ENCODE assay signal across 33 cellular contexts in the genomic region with DNA sequence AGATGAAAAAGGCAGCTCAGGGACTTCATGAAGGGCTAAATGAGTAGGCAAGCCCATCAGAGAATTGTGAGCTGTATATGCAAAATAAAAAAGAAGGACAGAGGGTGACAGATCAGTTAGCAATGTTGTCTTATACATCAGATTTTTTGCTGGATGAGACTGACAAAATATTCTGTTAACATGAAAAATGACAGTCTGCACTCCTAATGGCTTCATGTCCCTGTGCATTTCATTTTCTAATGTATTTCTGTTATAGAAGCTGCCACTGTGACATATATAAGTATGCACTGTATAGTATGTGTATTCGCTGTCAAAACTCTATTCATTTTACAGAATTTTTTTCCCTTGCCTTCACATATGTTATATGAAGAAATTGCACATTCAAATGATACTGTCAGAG.
DNase-seq lines count a peak whose midpoint lies in the region; ATAC-seq and TF ChIP-seq lines count a peak whose summit lies in the region.
"Had no signal": no experiment of that assay in that cellular context is flagged by ENCODE, and none has a peak within 500 bp of the region (broad histone marks: within the 10 kb centered on the region; RNA-seq: fewer than 3 reads in every experiment).

No MANE protein-coding gene starts in this region.

- H3K27me3 Mint-ChIP-seq in brain: peaks cover 5% of the 10 kb centered on the region
- H3K27me3 Mint-ChIP-seq: B cell; CD4-positive, alpha-beta memory T cell; CD4-positive, alpha-beta T cell; CD4-positive, CD25-positive, alpha-beta regulatory T cell; CD8-positive, alpha-beta memory T cell had no signal

- H3K79me2 ChIP-seq in neural cell (replicated peaks; ENCODE audit: insufficient read depth, low read length): no peaks in the 10 kb centered on the region

- H3K4me3 Mint-ChIP-seq in brain: peak overlapping the region in 2 of 5 experiments; percentile 19 to 77
- H3K4me3 Mint-ChIP-seq: B cell; CD14-positive monocyte; CD4-positive, alpha-beta memory T cell; CD4-positive, alpha-beta T cell; CD4-positive, CD25-positive, alpha-beta regulatory T cell; CD8-positive, alpha-beta memory T cell; CD8-positive, alpha-beta T cell had no signal

- H3K4me1 Mint-ChIP-seq in brain: peaks cover 24% of the 10 kb centered on the region
- H3K4me1 Mint-ChIP-seq: B cell; CD14-positive monocyte; CD4-positive, alpha-beta memory T cell; CD4-positive, CD25-positive, alpha-beta regulatory T cell; CD8-positive, alpha-beta memory T cell had no signal

- H3K36me3 ChIP-seq in neural cell (ENCODE audit: insufficient read depth, low read length): no peaks in the 10 kb centered on the region
- H3K36me3 ChIP-seq: BE2C; BLaER1; BLaER1 treated with 17β-estradiol and CSF1 and Interleukin-3, amounts not matched to agents 10 nM and 100 nM had no signal

- H3K9me3 ChIP-seq in neural cell (ENCODE audit: low read length): no peaks in the 10 kb centered on the region
- H3K9me3 ChIP-seq: A549; BE2C; BLaER1; BLaER1 treated with 17β-estradiol and CSF1 and Interleukin-3, amounts not matched to agents 10 nM and 100 nM; Caco-2 had no signal

- H3K9ac ChIP-seq in neural cell (ENCODE audit: low read length): no peak overlapping the region
- H3K9ac ChIP-seq: BLaER1; BLaER1 treated with 17β-estradiol and CSF1 and Interleukin-3, amounts not matched to agents 10 nM and 100 nM had no signal

- H3K27ac Mint-ChIP-seq in brain: peak overlapping the region in 4 of 5 experiments; percentile 75 to 94 (median 88)
- H3K27ac Mint-ChIP-seq: B cell; CD14-positive monocyte; CD4-positive, alpha-beta memory T cell; CD4-positive, alpha-beta T cell; CD4-positive, CD25-positive, alpha-beta regulatory T cell; CD8-positive, alpha-beta memory T cell; CD8-positive, alpha-beta T cell had no signal

- no peaks in the 10 kb centered on the region for H3F3A ChIP-seq in neural cell (ENCODE audit: insufficient read depth, low read length, poor library complexity, severe bottlenecking)

- H3K4me3 ChIP-seq in neural cell (ENCODE audit: low read length): no peak overlapping the region
- H3K4me3 ChIP-seq: A549; BLaER1; BLaER1 treated with 17β-estradiol and CSF1 and Interleukin-3, amounts not matched to agents 10 nM and 100 nM had no signal

- H3K9me3 Mint-ChIP-seq in brain: no peaks in the 10 kb centered on the region

- no peaks in the 10 kb centered on the region for H3K9me2 ChIP-seq in neural cell (ENCODE audit: insufficient read depth, low read length)

- H3K36me3 Mint-ChIP-seq in brain: no peaks in the 10 kb centered on the region
- H3K36me3 Mint-ChIP-seq: CD14-positive monocyte; CD4-positive, alpha-beta memory T cell; CD4-positive, CD25-positive, alpha-beta regulatory T cell; CD8-positive, alpha-beta T cell had no signal

- no peak for TF ChIP-seq RAD21 in neural cell (conservative IDR thresholded peaks at IDR 0.05)

- peak; percentile 91 for TF ChIP-seq EP300 in neural cell (conservative IDR thresholded peaks at IDR 0.05; ENCODE audit: poor library complexity, severe bottlenecking)

- no peak for ATAC-seq in HG03432 (IDR thresholded peaks at IDR 0.05; ENCODE audit: unreplicated experiment)
- ATAC-seq: A549; CD8-positive, alpha-beta T cell had no signal

- DNase-seq in superior temporal gyrus (ENCODE audit: extremely low spot score) (peak; percentile 22), ureter (ENCODE audit: low spot score) (no peak), SHP77 (lab: John Stamatoyannopoulos, UW) (no peak)
- DNase-seq: 8988T; ACHN; AML-193; BE2C; C1 segment of cervical spinal cord; Caco-2; Calu3; CD4-positive, alpha-beta memory T cell; CD4-positive, alpha-beta T cell; CD4-positive, CD25-positive, alpha-beta regulatory T cell; CD8-positive, alpha-beta memory T cell; CD8-positive, alpha-beta T cell; COR-L47; DMS 273 treated with DMSO at 0.1 percent for 48 hours; DMS153; DMS53; DMS79; DMS79 treated with DMSO at 0.1 percent for 48 hours; DND-41; EL had no signal

- no peak overlapping the region for H3K4me2 ChIP-seq in neural cell (ENCODE audit: low read length)
- H3K4me2 ChIP-seq: A549; BLaER1; BLaER1 treated with 17β-estradiol and CSF1 and Interleukin-3, amounts not matched to agents 10 nM and 100 nM had no signal

- H4K20me1 ChIP-seq in neural cell (ENCODE audit: insufficient read depth): no peaks in the 10 kb centered on the region
- H4K20me1 ChIP-seq: BLaER1; BLaER1 treated with 17β-estradiol and CSF1 and Interleukin-3, amounts not matched to agents 10 nM and 100 nM had no signal

- no peaks in the 10 kb centered on the region for H3K27me3 ChIP-seq in neural cell (ENCODE audit: insufficient read depth, low read depth, low read length)
- H3K27me3 ChIP-seq: BE2C; BLaER1; BLaER1 treated with 17β-estradiol and CSF1 and Interleukin-3, amounts not matched to agents 10 nM and 100 nM had no signal

- H3K27ac ChIP-seq in neural cell (ENCODE audit: low read length): peak overlapping the region; percentile 7
- H3K27ac ChIP-seq: 22Rv1; A549; BLaER1; BLaER1 treated with 17β-estradiol and CSF1 and Interleukin-3, amounts not matched to agents 10 nM and 100 nM; C4-2B had no signal

- TF ChIP-seq CTCF in brain (conservative IDR thresholded peaks at IDR 0.05): no peak
- TF ChIP-seq CTCF in neural cell (IDR thresholded peaks at IDR 0.05; ENCODE audit: poor library complexity, severe bottlenecking): no peak

- no peak overlapping the region for H2AFZ ChIP-seq in neural cell (ENCODE audit: low read depth, low read length)

TF ChIP-seq in neural cell, 6 proteins besides CTCF, POLR2A, EP300 and RAD21:
- TF ChIP-seq MXI1 (conservative IDR thresholded peaks at IDR 0.05; ENCODE audit: poor library complexity, severe bottlenecking) (no peak), TAF1 (IDR thresholded peaks at IDR 0.05; ENCODE audit: low read depth) (no peak), POLR2AphosphoS5 (IDR thresholded peaks at IDR 0.05) (peak; percentile 84), SMC3 (conservative IDR thresholded peaks at IDR 0.05; ENCODE audit: poor library complexity) (no peak), EZH2 (IDR thresholded peaks at IDR 0.05; ENCODE audit: borderline replicate concordance, insufficient read depth, low read length, poor library complexity, severe bottlenecking) (no peak)
- TF ChIP-seq, protein P1, sequence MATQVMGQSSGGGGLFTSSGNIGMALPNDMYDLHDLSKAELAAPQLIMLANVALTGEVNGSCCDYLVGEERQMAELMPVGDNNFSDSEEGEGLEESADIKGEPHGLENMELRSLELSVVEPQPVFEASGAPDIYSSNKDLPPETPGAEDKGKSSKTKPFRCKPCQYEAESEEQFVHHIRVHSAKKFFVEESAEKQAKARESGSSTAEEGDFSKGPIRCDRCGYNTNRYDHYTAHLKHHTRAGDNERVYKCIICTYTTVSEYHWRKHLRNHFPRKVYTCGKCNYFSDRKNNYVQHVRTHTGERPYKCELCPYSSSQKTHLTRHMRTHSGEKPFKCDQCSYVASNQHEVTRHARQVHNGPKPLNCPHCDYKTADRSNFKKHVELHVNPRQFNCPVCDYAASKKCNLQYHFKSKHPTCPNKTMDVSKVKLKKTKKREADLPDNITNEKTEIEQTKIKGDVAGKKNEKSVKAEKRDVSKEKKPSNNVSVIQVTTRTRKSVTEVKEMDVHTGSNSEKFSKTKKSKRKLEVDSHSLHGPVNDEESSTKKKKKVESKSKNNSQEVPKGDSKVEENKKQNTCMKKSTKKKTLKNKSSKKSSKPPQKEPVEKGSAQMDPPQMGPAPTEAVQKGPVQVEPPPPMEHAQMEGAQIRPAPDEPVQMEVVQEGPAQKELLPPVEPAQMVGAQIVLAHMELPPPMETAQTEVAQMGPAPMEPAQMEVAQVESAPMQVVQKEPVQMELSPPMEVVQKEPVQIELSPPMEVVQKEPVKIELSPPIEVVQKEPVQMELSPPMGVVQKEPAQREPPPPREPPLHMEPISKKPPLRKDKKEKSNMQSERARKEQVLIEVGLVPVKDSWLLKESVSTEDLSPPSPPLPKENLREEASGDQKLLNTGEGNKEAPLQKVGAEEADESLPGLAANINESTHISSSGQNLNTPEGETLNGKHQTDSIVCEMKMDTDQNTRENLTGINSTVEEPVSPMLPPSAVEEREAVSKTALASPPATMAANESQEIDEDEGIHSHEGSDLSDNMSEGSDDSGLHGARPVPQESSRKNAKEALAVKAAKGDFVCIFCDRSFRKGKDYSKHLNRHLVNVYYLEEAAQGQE (IDR thresholded peaks at IDR 0.05; ENCODE audit: borderline replicate concordance): peak; percentile 48
